In genomic region chr3:48435774-48436476, GRCh38 we compare ENCODE assay signal across 1 cellular context.
TF ChIP-seq lines count a peak whose summit lies in the region.

No MANE protein-coding gene starts in this region.

TF ChIP-seq in HepG2, 621 proteins besides CTCF, POLR2A, EP300 and RAD21 (continued from another document):
- TF ChIP-seq CERS6 (CRISPR knock-in tag; IDR thresholded peaks at IDR 0.05) (no peak), THRA (CRISPR knock-in tag; IDR thresholded peaks at IDR 0.05; ENCODE audit: borderline replicate concordance) (0 out of 2 replicates have a peak, but pooled peaks have one; percentile 47), KMT2B (CRISPR knock-in tag; IDR thresholded peaks at IDR 0.05) (peak; percentile 34; the same call in 1 of the 2 replicates), ZNF468 (CRISPR knock-in tag; IDR thresholded peaks at IDR 0.05) (no peak), MLLT10 (CRISPR knock-in tag; IDR thresholded peaks at IDR 0.05) (no peak), ZNF331 (CRISPR knock-in tag; IDR thresholded peaks at IDR 0.05) (peak; percentile 54; the same call in 1 of the 2 replicates), ZNF143 (CRISPR knock-in tag; IDR thresholded peaks at IDR 0.05) (0 out of 2 replicates have a peak, but pooled peaks have one; percentile 22), XRCC5 (optimal IDR thresholded peaks at IDR 0.05; ENCODE audit: low read length) (peak; percentile 95), CSRNP1 (CRISPR knock-in tag; IDR thresholded peaks at IDR 0.05) (no peak)
